12 cellular contexts compared by ENCODE assay signal in genomic region chr10:78953124-78954008, GRCh38.
DNase-seq lines count a peak whose midpoint lies in the region; ATAC-seq, FAIRE-seq and TF ChIP-seq lines count a peak whose summit lies in the region.
"Had no signal": no experiment of that assay in that cellular context is flagged by ENCODE, and none has a peak within 500 bp of the region (broad histone marks: within the 10 kb centered on the region; RNA-seq: fewer than 3 reads in every experiment).

No MANE protein-coding gene starts in this region.

- TF ChIP-seq CTCF in cardiac fibroblast (IDR thresholded peaks at IDR 0.05; ENCODE audit: low read depth, low read length) (no peak), pancreas (IDR thresholded peaks at IDR 0.05) (no peak), omental fat pad (IDR thresholded peaks at IDR 0.05) (no peak)

- H3K4me3 ChIP-seq in cardiac fibroblast (replicated peaks in 1 of 2; ENCODE audit: low read depth in 2 of 2, low read length in 2 of 2) (no peak overlapping the region), pancreas (no peak overlapping the region)
- H3K4me3 ChIP-seq: cardiac muscle cell had no signal

- intact Hi-C loops in pancreas (cut with DNase I) = no loop called here

- H3K27ac ChIP-seq in pancreas = no peak overlapping the region
- H3K27ac ChIP-seq: cardiac muscle cell had no signal

- ATAC-seq in GM18511 (IDR thresholded peaks at IDR 0.05; ENCODE audit: unreplicated experiment) = peak; percentile 84
- peak; percentile 83 for ATAC-seq in HG03432 (IDR thresholded peaks at IDR 0.05; ENCODE audit: unreplicated experiment)
- peak; percentile 19 to 56 (median 32) for ATAC-seq in pancreas
- no peak for ATAC-seq in omental fat pad (ENCODE audit: low FRiP score)

- DNase-seq in cardiac fibroblast (ENCODE audit: low read depth in 2 of 2) = peak; percentile 59 to 69
- DNase-seq in pancreas = peak in 1 of 6 donors; percentile 38
- DNase-seq in activated naive CD4-positive, alpha-beta T cell (lab: John Stamatoyannopoulos, UW) = no peak
- DNase-seq in amniotic stem cell (lab: John Stamatoyannopoulos, UW) = no peak
- DNase-seq in omental fat pad (ENCODE audit: low spot score) = no peak
- DNase-seq in COLO668 (lab: John Stamatoyannopoulos, UW; ENCODE audit: unreplicated experiment) = no peak
- DNase-seq: activated B cell treated with CpG ODN at 0.5 μM for 24 hours, islet precursor cell, NCI-H524 had no signal

- no peaks in the 10 kb centered on the region for H3K27me3 ChIP-seq in pancreas
- H3K27me3 ChIP-seq: cardiac muscle cell had no signal

- no peaks in the 10 kb centered on the region for H3K4me1 ChIP-seq in pancreas

- no peaks in the 10 kb centered on the region for H3K36me3 ChIP-seq in pancreas
- H3K36me3 ChIP-seq: cardiac muscle cell had no signal

- WGBS in pancreas, 2 donors = 80 to 82% methylated on average over 13 of the region's 13 CpGs

- no peaks in the 10 kb centered on the region for H3K9me3 ChIP-seq in pancreas

- no peak for FAIRE-seq in pancreas (lab: Jason Lieb, UNC)

Comparison
In these comparisons a context has a peak if more than half of its experiments do, and no peak if none do; other contexts are left out.
1. DNase-seq: peak in cardiac fibroblast (2 of 2); none in activated naive CD4-positive, alpha-beta T cell (0 of 4), amniotic stem cell (single experiment), omental fat pad (single experiment) and COLO668 (single experiment).